In the genomic region with DNA sequence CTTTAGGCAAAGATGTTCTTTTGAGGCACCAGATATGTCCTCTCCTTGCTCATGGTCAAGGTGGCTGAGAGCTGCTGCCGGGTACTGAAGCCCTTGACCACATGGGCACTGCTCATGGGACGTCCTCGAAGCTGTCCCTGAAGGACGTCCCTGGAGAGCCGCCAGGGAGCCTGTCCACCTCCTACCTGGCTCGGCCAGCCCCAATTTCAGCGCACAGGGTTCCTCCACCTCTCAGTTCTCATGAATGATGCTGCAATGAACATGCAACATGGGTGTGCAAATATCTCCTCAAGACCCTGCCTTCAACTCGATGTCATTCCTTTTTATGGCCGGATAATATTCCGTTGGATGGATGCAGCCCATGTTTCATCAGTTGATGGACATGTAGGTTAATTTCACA, we compare ENCODE assay signal across 28 cellular contexts. TPM values are rescaled to one million over a fixed set of nuclear protein-coding genes. Genes with fewer than 3 reads are reported as not detected.
"Had no signal": no experiment of that assay in that cellular context is flagged by ENCODE, and none has a peak within 500 bp of the region (broad histone marks: within the 10 kb centered on the region; RNA-seq: fewer than 3 reads in every experiment).

No MANE protein-coding gene starts in this region.

- H3K27me3 ChIP-seq: body of pancreas, breast epithelium, MG63, SJCRH30 had no signal

- DNase-seq: activated CD4-positive, alpha-beta T cell treated with anti-CD3 and anti-CD28 coated beads for 1 hour; activated CD4-positive, alpha-beta T cell treated with anti-CD3 and anti-CD28 coated beads for 48 hours; activated CD4-positive, CD25-positive, alpha-beta regulatory T cell; activated gamma-delta T cell treated with Interleukin-2 at 50 U/mL for 16 hours; activated naive CD4-positive, alpha-beta T cell treated with anti-CD3 and anti-CD28 coated beads for 36 hours; activated T-cell treated with anti-CD3 and anti-CD28 coated beads, Interleukin-2, amount 50 U/mL, for 1 hour; body of pancreas; Kasumi-1; KG1; NCI-H1048; NCI-H1105 treated with DMSO at 0.1 percent for 48 hours; NCI-H1436; NCI-H1694 treated with DMSO at 0.1 percent for 48 hours; NCI-H2029; NCI-H345; NCI-H524 treated with DMSO at 0.1 percent for 48 hours; SHP77; SJCRH30; T1000; WERI-Rb-1 had no signal

- H3K36me3 ChIP-seq: adrenal gland, breast epithelium, MG63, SJCRH30, WERI-Rb-1 had no signal

- H3K4me3 ChIP-seq: adrenal gland, body of pancreas, breast epithelium, MG63, SJCRH30, SK-N-MC had no signal

- H3K9me3 ChIP-seq: adrenal gland, body of pancreas, breast epithelium, MG63 had no signal

- H3K27ac Mint-ChIP-seq: activated naive CD4-positive, alpha-beta T cell treated with anti-CD3 and anti-CD28 coated beads for 36 hours; activated naive CD4-positive, alpha-beta T cell treated with anti-CD3 and anti-CD28 coated beads, Interleukin-2, amount 50 U/mL, for 72 hours; activated T-helper 2 cell treated with anti-CD3 and anti-CD28 coated beads, Interferon-gamma antibody, Interleukin-2, Interleukin-4, amounts not matched to agents 10 μg/mL and 5 μg/mL and 100 μg/mL, durations not matched to agents 14 hours and 24 hours and 36 hours had no signal

- H3K4me3 Mint-ChIP-seq: activated naive CD4-positive, alpha-beta T cell treated with anti-CD3 and anti-CD28 coated beads for 36 hours had no signal

- H3K27ac ChIP-seq: adrenal gland, body of pancreas, breast epithelium, SJCRH30, SK-N-MC, WERI-Rb-1 had no signal

- H3K4me1 ChIP-seq: SJCRH30 had no signal

RNA-seq across cellular contexts. Expression of a gene that starts 55.9 kb away (rescaled TPM):
- total RNA-seq: RPMI7951; SJCRH30; T-helper 2 cell treated with Interferon-gamma antibody and Interleukin-4, amounts not matched to agents 100 ng/mL and 5 ng/mL, for 36 hours had no signal
